In genomic region chrX:69503835-69504625, GRCh38 we compare ENCODE assay signal across 1 cellular context.
TF ChIP-seq lines count a peak whose summit lies in the region.

Gene NALF2 (plus strand): TSS chrX:69504326. CDS start chrX:69505283, 957 bp downstream.

TF ChIP-seq in HEK293, 187 proteins besides CTCF, POLR2A, EP300 and RAD21 (continued from another document):
- TF ChIP-seq PBX3 (CRISPR knock-in tag; IDR thresholded peaks at IDR 0.05), result 0 out of 2 replicates have a peak, but pooled peaks have one; percentile 59
- TF ChIP-seq IKZF3 (tag by site-specific recombination; IDR thresholded peaks at IDR 0.05), result no peak
- TF ChIP-seq ZNF548 (tag by site-specific recombination; IDR thresholded peaks at IDR 0.05), result no peak
- peak; percentile 93 for TF ChIP-seq ZNF341 (tag by site-specific recombination; IDR thresholded peaks at IDR 0.05; ENCODE audit: low read depth)
- TF ChIP-seq GLIS2 (tag by site-specific recombination; IDR thresholded peaks at IDR 0.05), result peak; percentile 63
- peak; percentile 80 for TF ChIP-seq ZNF398 (tag by site-specific recombination; IDR thresholded peaks at IDR 0.05)
- no peak for TF ChIP-seq ZNF521 (tag by site-specific recombination; IDR thresholded peaks at IDR 0.05)
- TF ChIP-seq PRDM10 (tag by site-specific recombination; IDR thresholded peaks at IDR 0.05), result peak; percentile 10; the same call in 1 of the 2 replicates
- TF ChIP-seq ZBTB11 (tag by site-specific recombination; conservative IDR thresholded peaks at IDR 0.05; ENCODE audit: low read depth), result peak; percentile 51
- no peak for TF ChIP-seq ZNF132 (tag by site-specific recombination; IDR thresholded peaks at IDR 0.05; ENCODE audit: borderline replicate concordance)
- 0 out of 2 replicates have a peak, but pooled peaks have one; percentile 8 for TF ChIP-seq SP7 (tag by site-specific recombination; IDR thresholded peaks at IDR 0.05)
- no peak for TF ChIP-seq TSHZ1 (tag by site-specific recombination; IDR thresholded peaks at IDR 0.05; ENCODE audit: borderline replicate concordance)
- no peak for TF ChIP-seq ZNF776 (tag by site-specific recombination; IDR thresholded peaks at IDR 0.05; ENCODE audit: borderline replicate concordance)
- no peak for TF ChIP-seq MEIS1 (CRISPR knock-in tag; IDR thresholded peaks at IDR 0.05; ENCODE audit: borderline replicate concordance)
- TF ChIP-seq EGR2 (tag by site-specific recombination; IDR thresholded peaks at IDR 0.05; ENCODE audit: low read depth), result peak; percentile 53
- TF ChIP-seq OVOL3 (tag by site-specific recombination; IDR thresholded peaks at IDR 0.05), result no peak
- no peak for TF ChIP-seq ZNF23 (tag by site-specific recombination; IDR thresholded peaks at IDR 0.05; ENCODE audit: borderline replicate concordance)
- TF ChIP-seq ZNF785 (tag by site-specific recombination; IDR thresholded peaks at IDR 0.05), result no peak
- no peak for TF ChIP-seq ZNF24 (tag by site-specific recombination; IDR thresholded peaks at IDR 0.05)
- TF ChIP-seq ZNF514 (tag by site-specific recombination; IDR thresholded peaks at IDR 0.05), result no peak
- no peak for TF ChIP-seq BCL11B (tag by site-specific recombination; IDR thresholded peaks at IDR 0.05; ENCODE audit: low read depth)
- peak; percentile 49; the same call in 1 of the 2 replicates for TF ChIP-seq ZXDB (tag by site-specific recombination; IDR thresholded peaks at IDR 0.05)
- no peak for TF ChIP-seq ZNF10 (tag by site-specific recombination; IDR thresholded peaks at IDR 0.05)
- TF ChIP-seq KLF8 (tag by site-specific recombination; IDR thresholded peaks at IDR 0.05), result peak; percentile 64; the same call in 1 of the 2 replicates
- peak; percentile 89 for TF ChIP-seq ZNF335 (tag by site-specific recombination; conservative IDR thresholded peaks at IDR 0.05)
- peak; percentile 53; the same call in 1 of the 2 replicates for TF ChIP-seq ZBTB17 (tag by site-specific recombination; IDR thresholded peaks at IDR 0.05)
- TF ChIP-seq ZIC2 (tag by site-specific recombination; IDR thresholded peaks at IDR 0.05), result 0 out of 2 replicates have a peak, but pooled peaks have one; percentile 22
- peak; percentile 39; the same call in 1 of the 2 replicates for TF ChIP-seq ZNF600 (tag by site-specific recombination; IDR thresholded peaks at IDR 0.05)
- peak; percentile 93 for TF ChIP-seq REST (tag by site-specific recombination; IDR thresholded peaks at IDR 0.05)
- TF ChIP-seq HOXC10 (CRISPR knock-in tag; IDR thresholded peaks at IDR 0.05), result no peak
- peak; percentile 89 for TF ChIP-seq PRDM4 (tag by site-specific recombination; IDR thresholded peaks at IDR 0.05)
- TF ChIP-seq ZBTB48 (tag by site-specific recombination; IDR thresholded peaks at IDR 0.05), result peak; percentile 87
- TF ChIP-seq ZBTB8A (tag by site-specific recombination; IDR thresholded peaks at IDR 0.05), result peak; percentile 82
- no peak for TF ChIP-seq ZNF362 (tag by site-specific recombination; IDR thresholded peaks at IDR 0.05)
- peak; percentile 21; the same call in 1 of the 2 replicates for TF ChIP-seq ZNF76 (tag by site-specific recombination; IDR thresholded peaks at IDR 0.05; ENCODE audit: borderline replicate concordance, low read depth)
- peak; percentile 94 for TF ChIP-seq ZNF777 (tag by site-specific recombination; IDR thresholded peaks at IDR 0.05; ENCODE audit: borderline replicate concordance)
- TF ChIP-seq GLIS1 (tag by site-specific recombination; IDR thresholded peaks at IDR 0.05), result peak; percentile 35
- peak; percentile 35; the same call in 1 of the 2 replicates for TF ChIP-seq BCL11A (tag by site-specific recombination; IDR thresholded peaks at IDR 0.05; ENCODE audit: low read depth)
